In genomic region chr3:123782488-123782887, GRCh38 we compare ENCODE assay signal across 16 cellular contexts.
DNase-seq lines count a peak whose midpoint lies in the region; ATAC-seq and TF ChIP-seq lines count a peak whose summit lies in the region.
"Had no signal": no experiment of that assay in that cellular context is flagged by ENCODE, and none has a peak within 500 bp of the region (broad histone marks: within the 10 kb centered on the region; RNA-seq: fewer than 3 reads in every experiment).

No MANE protein-coding gene starts in this region.

- peaks cover 8% of the 10 kb centered on the region for H3K36me3 ChIP-seq in adipocyte (ENCODE audit: control insufficient read depth, insufficient read depth, low read length, severe bottlenecking)
- H3K36me3 ChIP-seq in mucosa of rectum (ENCODE audit: control insufficient read depth in 2 of 2, insufficient read depth in 2 of 2, low read length in 2 of 2): no peaks in the 10 kb centered on the region
- H3K36me3 ChIP-seq in thoracic aorta: no peaks in the 10 kb centered on the region
- no peaks in the 10 kb centered on the region for H3K36me3 ChIP-seq in effector memory CD4-positive, alpha-beta T cell (ENCODE audit: control insufficient read depth, insufficient read depth, low read length)

- peak overlapping the region; percentile 87 for H3K27ac Mint-ChIP-seq in HFFc6
- H3K27ac Mint-ChIP-seq: CD8-positive, alpha-beta memory T cell had no signal

- DNase-seq in HFFc6: no peak
- DNase-seq in adipocyte (ENCODE audit: low read depth): peak; percentile 42
- DNase-seq in thoracic aorta (ENCODE audit: low spot score): no peak
- no peak for DNase-seq in effector memory CD4-positive, alpha-beta T cell
- DNase-seq: CD8-positive, alpha-beta memory T cell; DND-41; NCI-H1092 treated with DMSO at 0.1 percent for 48 hours; NCI-H1694; NCI-H345; NCI-H526 treated with DMSO at 0.1 percent for 48 hours had no signal

- H3K27me3 ChIP-seq in adipocyte (replicated peaks; ENCODE audit: control insufficient read depth, insufficient read depth, low read length): no peaks in the 10 kb centered on the region
- no peaks in the 10 kb centered on the region for H3K27me3 ChIP-seq in mucosa of rectum (ENCODE audit: control insufficient read depth in 2 of 2, insufficient read depth in 2 of 2, low read length in 2 of 2)
- H3K27me3 ChIP-seq in thoracic aorta (replicated peaks; ENCODE audit: insufficient read depth): no peaks in the 10 kb centered on the region
- no peaks in the 10 kb centered on the region for H3K27me3 ChIP-seq in effector memory CD4-positive, alpha-beta T cell (replicated peaks; ENCODE audit: control insufficient read depth, insufficient read depth, low read length, poor library complexity, severe bottlenecking)
- H3K27me3 ChIP-seq: BLaER1 had no signal

- peaks cover 70% of the 10 kb centered on the region for H3K36me3 Mint-ChIP-seq in HFFc6 (ENCODE audit: low read depth)
- H3K36me3 Mint-ChIP-seq: CD8-positive, alpha-beta memory T cell had no signal

- peak overlapping the region; percentile 62 for H3K4me3 Mint-ChIP-seq in HFFc6
- H3K4me3 Mint-ChIP-seq: CD8-positive, alpha-beta memory T cell had no signal

- no peaks in the 10 kb centered on the region; the same call in 1 of the 2 replicates for H3K9me3 Mint-ChIP-seq in HFFc6
- H3K9me3 Mint-ChIP-seq: CD8-positive, alpha-beta memory T cell had no signal

- H3K4me1 Mint-ChIP-seq in HFFc6 (ENCODE audit: low read depth): peaks cover 80% of the 10 kb centered on the region
- H3K4me1 Mint-ChIP-seq: CD8-positive, alpha-beta memory T cell had no signal

- no peak for TF ChIP-seq CTCF in HFFc6 (IDR thresholded peaks at IDR 0.05)
- TF ChIP-seq CTCF in thoracic aorta (IDR thresholded peaks at IDR 0.05): no peak

- H3K27ac ChIP-seq in mucosa of rectum (ENCODE audit: low read depth in 2 of 2, low read length in 2 of 2) (peak overlapping the region; percentile 72 to 88), thoracic aorta (peak overlapping the region; percentile 83 to 92)
- H3K27ac ChIP-seq in effector memory CD4-positive, alpha-beta T cell (ENCODE audit: insufficient read depth, low read length, poor library complexity, severe bottlenecking): no peak overlapping the region
- H3K27ac ChIP-seq: BLaER1, KMS-11 had no signal

- H3K9me3 ChIP-seq in adipocyte (ENCODE audit: control insufficient read depth, low read length) (no peaks in the 10 kb centered on the region), mucosa of rectum (ENCODE audit: control insufficient read depth in 2 of 2, low read length in 2 of 2) (no peaks in the 10 kb centered on the region), thoracic aorta (no peaks in the 10 kb centered on the region)
- no peaks in the 10 kb centered on the region for H3K9me3 ChIP-seq in effector memory CD4-positive, alpha-beta T cell (ENCODE audit: control insufficient read depth, low read length)
- H3K9me3 ChIP-seq: BLaER1 had no signal

- ATAC-seq in thoracic aorta (ENCODE audit: insufficient number of reproducible peaks, low FRiP score, low read depth): no peak
- no peak for ATAC-seq in activated CD4-positive, CD25-positive, alpha-beta regulatory T cell treated with anti-CD3 and anti-CD28 coated beads, Interleukin-2, amount 50 U/mL, for 24 hours
- ATAC-seq in HG03159 (IDR thresholded peaks at IDR 0.05; ENCODE audit: unreplicated experiment): no peak
- ATAC-seq: HCT116 had no signal

- no peak overlapping the region for H3K9ac ChIP-seq in adipocyte (ENCODE audit: low read length)
- H3K9ac ChIP-seq in mucosa of rectum (ENCODE audit: low read depth in 1 of 2, low read length in 2 of 2): no peak overlapping the region
- H3K9ac ChIP-seq: BLaER1, KMS-11 had no signal

- peaks cover 10% of the 10 kb centered on the region; the same call in 1 of the 2 replicates for H3K27me3 Mint-ChIP-seq in HFFc6 (ENCODE audit: insufficient read depth)

- H3K4me3 ChIP-seq in adipocyte (ENCODE audit: low read length): no peak overlapping the region
- H3K4me3 ChIP-seq in mucosa of rectum (ENCODE audit: low read length in 2 of 2): no peak overlapping the region
- H3K4me3 ChIP-seq in thoracic aorta: no peak overlapping the region
- H3K4me3 ChIP-seq in effector memory CD4-positive, alpha-beta T cell (ENCODE audit: insufficient read depth, low read depth, low read length, poor library complexity, severe bottlenecking): no peak overlapping the region
- H3K4me3 ChIP-seq: BLaER1 had no signal

- peaks cover 13% of the 10 kb centered on the region for H3K4me1 ChIP-seq in adipocyte (ENCODE audit: control insufficient read depth, insufficient read depth, low read length)
- peaks cover 15 to 59% of the 10 kb centered on the region in 2 donors for H3K4me1 ChIP-seq in mucosa of rectum (ENCODE audit: control insufficient read depth in 2 of 2, insufficient read depth in 2 of 2, low read length in 2 of 2)
- peaks cover 49 to 62% of the 10 kb centered on the region in 2 donors for H3K4me1 ChIP-seq in thoracic aorta (ENCODE audit: control insufficient read depth in 1 of 2, low read depth in 2 of 2)
- no peaks in the 10 kb centered on the region for H3K4me1 ChIP-seq in effector memory CD4-positive, alpha-beta T cell (ENCODE audit: control insufficient read depth, insufficient read depth, low read length, poor library complexity, severe bottlenecking)
